Comparison of ENCODE assay signal across 12 cellular contexts in genomic region chr1:218983848-218984247, GRCh38.
DNase-seq lines count a peak whose midpoint lies in the region; ATAC-seq and TF ChIP-seq lines count a peak whose summit lies in the region.
"Had no signal": no experiment of that assay in that cellular context is flagged by ENCODE, and none has a peak within 500 bp of the region (broad histone marks: within the 10 kb centered on the region; RNA-seq: fewer than 3 reads in every experiment).

No MANE protein-coding gene starts in this region.

- H3K4me3 ChIP-seq in AG04450 (ENCODE audit: low read depth, low read length) (no peak overlapping the region), OCI-LY1 (ENCODE audit: low read depth, low read length, poor library complexity, severe bottlenecking) (no peak overlapping the region), fibroblast of villous mesenchyme (ENCODE audit: low read depth, low read length) (no peak overlapping the region)
- H3K4me3 ChIP-seq: SJSA1 had no signal

- H4K20me1 ChIP-seq in OCI-LY1 (ENCODE audit: insufficient read depth, low read length) = no peaks in the 10 kb centered on the region

- CTCF ChIA-PET in AG04450 (lab: Charles Lee) = no interaction called here

- POLR2A ChIA-PET in AG04450 (lab: Yijun Ruan, JAX) = no interaction called here

- H3K9me2 ChIP-seq in OCI-LY1 (ENCODE audit: low read depth, low read length) = no peaks in the 10 kb centered on the region

- H3K9ac ChIP-seq in OCI-LY1 (ENCODE audit: low read length) = no peak overlapping the region

- H3K4me2 ChIP-seq in OCI-LY1 (ENCODE audit: low read length) = no peak overlapping the region

- DNase-seq in AG04450 (ENCODE audit: low read depth, low spot score) (no peak), fibroblast of villous mesenchyme (ENCODE audit: low read depth) (no peak)
- DNase-seq in central memory CD4-positive, alpha-beta T cell = no peak
- DNase-seq in stimulated activated CD4-positive, alpha-beta T cell treated with anti-CD3 and anti-CD28 coated beads, Interleukin-4, amount 100 ng/mL, for 24 hours = no peak
- DNase-seq: activated CD4-positive, alpha-beta T cell treated with anti-CD3 and anti-CD28 coated beads, Interleukin-2, amount 50 U/mL, for 48 hours; NCI-H1105 had no signal

- no peaks in the 10 kb centered on the region for H3K27me3 ChIP-seq in AG04450 (ENCODE audit: control insufficient read depth, insufficient read depth, low read length)
- no peaks in the 10 kb centered on the region for H3K27me3 ChIP-seq in OCI-LY1 (ENCODE audit: insufficient read depth, low read length)
- H3K27me3 ChIP-seq: SJSA1 had no signal

- TF ChIP-seq CTCF in AG04450 (IDR thresholded peaks at IDR 0.05; ENCODE audit: low read depth, low read length) = peak; percentile 30; the same call in 1 of the 2 replicates
- TF ChIP-seq CTCF in OCI-LY1 (IDR thresholded peaks at IDR 0.05; ENCODE audit: low read length) = peak; percentile 26; the same call in 1 of the 2 replicates
- peak; percentile 41 for TF ChIP-seq CTCF in fibroblast of villous mesenchyme (IDR thresholded peaks at IDR 0.05; ENCODE audit: insufficient read depth, low read depth, low read length)

- H3K4me1 ChIP-seq in OCI-LY1 (ENCODE audit: insufficient read depth, low read length, severe bottlenecking) = no peaks in the 10 kb centered on the region
- H3K4me1 ChIP-seq: SJSA1 had no signal

- H3F3A ChIP-seq in OCI-LY1 (ENCODE audit: insufficient read depth, low read length) = no peaks in the 10 kb centered on the region

- H3K36me3 ChIP-seq in OCI-LY1 (ENCODE audit: insufficient read depth, low read length) = no peaks in the 10 kb centered on the region
- H3K36me3 ChIP-seq: SJSA1 had no signal

- ATAC-seq in GM18867 (IDR thresholded peaks at IDR 0.05; ENCODE audit: unreplicated experiment) (peak; percentile 46), GM21423 (IDR thresholded peaks at IDR 0.05; ENCODE audit: unreplicated experiment) (no peak), GM18861 (IDR thresholded peaks at IDR 0.05; ENCODE audit: unreplicated experiment) (no peak)
- ATAC-seq: right cardiac atrium had no signal

- H3K79me2 ChIP-seq in OCI-LY1 (ENCODE audit: insufficient read depth, low read length) = no peaks in the 10 kb centered on the region

- H3K9me3 ChIP-seq in AG04450 (ENCODE audit: control insufficient read depth, insufficient read depth, low read length) (peaks cover 8% of the 10 kb centered on the region; the same call in 1 of the 2 replicates), OCI-LY1 (ENCODE audit: low read length) (no peaks in the 10 kb centered on the region)
- H3K9me3 ChIP-seq: SJSA1 had no signal

- no peak overlapping the region for H3K27ac ChIP-seq in AG04450 (ENCODE audit: low read depth, low read length)
- H3K27ac ChIP-seq in OCI-LY1 (ENCODE audit: low read depth, low read length, poor library complexity, severe bottlenecking) = no peak overlapping the region
- H3K27ac ChIP-seq: SJSA1 had no signal

- no peak overlapping the region for H2AFZ ChIP-seq in OCI-LY1 (ENCODE audit: low read length)
